ENCODE assay signal across 32 cellular contexts in genomic region chr14:21238823-21239518, GRCh38. TPM values are rescaled to one million over a fixed set of nuclear protein-coding genes. Genes with fewer than 3 reads are reported as not detected.
DNase-seq lines count a peak whose midpoint lies in the region; ATAC-seq, FAIRE-seq and TF ChIP-seq lines count a peak whose summit lies in the region.
"Had no signal": no experiment of that assay in that cellular context is flagged by ENCODE, and none has a peak within 500 bp of the region (broad histone marks: within the 10 kb centered on the region; RNA-seq: fewer than 3 reads in every experiment).

No MANE protein-coding gene starts in this region.

- H3K36me3 Mint-ChIP-seq in stimulated activated naive CD8-positive, alpha-beta T cell treated with anti-CD3 and anti-CD28 coated beads, Interleukin-15, Interleukin-2, amounts not matched to agents 100 ng/mL and 50 ng/mL, for 24 hours (ENCODE audit: low read depth) = peaks cover 91% of the 10 kb centered on the region
- H3K36me3 Mint-ChIP-seq in endothelial cell (ENCODE audit: low read depth, unreplicated experiment) = peaks cover 10% of the 10 kb centered on the region

- no peaks in the 10 kb centered on the region for H3K9me3 Mint-ChIP-seq in stimulated activated naive CD8-positive, alpha-beta T cell treated with anti-CD3 and anti-CD28 coated beads, Interleukin-15, Interleukin-2, amounts not matched to agents 100 ng/mL and 50 ng/mL, for 24 hours
- H3K9me3 Mint-ChIP-seq in stimulated activated naive CD8-positive, alpha-beta T cell treated with anti-CD3 and anti-CD28 coated beads, Interleukin-15, amount 100 ng/mL, for 72 hours = no peaks in the 10 kb centered on the region
- no peaks in the 10 kb centered on the region for H3K9me3 Mint-ChIP-seq in endothelial cell (ENCODE audit: unreplicated experiment)
- H3K9me3 Mint-ChIP-seq: activated naive CD8-positive, alpha-beta T cell treated with anti-CD3 and anti-CD28 coated beads, Interleukin-2, amount 10 ng/mL, durations not matched to agents 7 days and 5 days; dendritic cell treated with granulocyte-macrophage colony-stimulating factor and Interleukin-4, amounts not matched to agents 40 ng/mL and 50 ng/mL, for 4 days; nephron; T-helper 2 cell treated with Interferon-gamma antibody and Interleukin-4, amounts not matched to agents 5 μg/mL and 100 μg/mL, for 36 hours had no signal

- TF ChIP-seq POLR2A in GM12892 (IDR thresholded peaks at IDR 0.05; ENCODE audit: low read depth, low read length) = no peak

- no peaks in the 10 kb centered on the region for H3K27me3 Mint-ChIP-seq in stimulated activated naive CD8-positive, alpha-beta T cell treated with anti-CD3 and anti-CD28 coated beads, Interleukin-15, Interleukin-2, amounts not matched to agents 100 ng/mL and 50 ng/mL, for 24 hours
- no peaks in the 10 kb centered on the region for H3K27me3 Mint-ChIP-seq in stimulated activated naive CD8-positive, alpha-beta T cell treated with anti-CD3 and anti-CD28 coated beads, Interleukin-15, amount 100 ng/mL, for 72 hours
- peaks cover 4% of the 10 kb centered on the region for H3K27me3 Mint-ChIP-seq in endothelial cell (ENCODE audit: unreplicated experiment)
- H3K27me3 Mint-ChIP-seq: activated naive CD8-positive, alpha-beta T cell treated with anti-CD3 and anti-CD28 coated beads, Interleukin-2, amount 10 ng/mL, durations not matched to agents 7 days and 5 days; dendritic cell treated with granulocyte-macrophage colony-stimulating factor and Interleukin-4, amounts not matched to agents 40 ng/mL and 50 ng/mL, for 4 days had no signal

- H3K4me1 Mint-ChIP-seq in stimulated activated naive CD8-positive, alpha-beta T cell treated with anti-CD3 and anti-CD28 coated beads, Interleukin-15, Interleukin-2, amounts not matched to agents 100 ng/mL and 50 ng/mL, for 24 hours (ENCODE audit: low read depth) = peaks cover 87% of the 10 kb centered on the region
- H3K4me1 Mint-ChIP-seq in stimulated activated naive CD8-positive, alpha-beta T cell treated with anti-CD3 and anti-CD28 coated beads, Interleukin-15, amount 100 ng/mL, for 72 hours = peaks cover 80% of the 10 kb centered on the region
- peaks cover 6% of the 10 kb centered on the region for H3K4me1 Mint-ChIP-seq in endothelial cell (ENCODE audit: unreplicated experiment)

- H3K27ac Mint-ChIP-seq in stimulated activated naive CD8-positive, alpha-beta T cell treated with anti-CD3 and anti-CD28 coated beads, Interleukin-15, Interleukin-2, amounts not matched to agents 100 ng/mL and 50 ng/mL, for 24 hours = peak overlapping the region; percentile 79
- peak overlapping the region in 1 of 2 donors; percentile 89 for H3K27ac Mint-ChIP-seq in stimulated activated naive CD8-positive, alpha-beta T cell treated with anti-CD3 and anti-CD28 coated beads, Interleukin-15, amount 100 ng/mL, for 72 hours
- peak overlapping the region; percentile 18 for H3K27ac Mint-ChIP-seq in endothelial cell (ENCODE audit: unreplicated experiment)
- H3K27ac Mint-ChIP-seq: activated naive CD8-positive, alpha-beta T cell treated with anti-CD3 and anti-CD28 coated beads, Interleukin-2, amount 10 ng/mL, durations not matched to agents 7 days and 5 days; dendritic cell treated with granulocyte-macrophage colony-stimulating factor and Interleukin-4, amounts not matched to agents 40 ng/mL and 50 ng/mL, for 4 days; nephron; T-helper 2 cell treated with Interferon-gamma antibody and Interleukin-4, amounts not matched to agents 5 μg/mL and 100 μg/mL, for 36 hours had no signal

- H3K4me3 Mint-ChIP-seq in stimulated activated naive CD8-positive, alpha-beta T cell treated with anti-CD3 and anti-CD28 coated beads, Interleukin-15, Interleukin-2, amounts not matched to agents 100 ng/mL and 50 ng/mL, for 24 hours = peak overlapping the region; percentile 2
- H3K4me3 Mint-ChIP-seq in stimulated activated naive CD8-positive, alpha-beta T cell treated with anti-CD3 and anti-CD28 coated beads, Interleukin-15, amount 100 ng/mL, for 72 hours = no peak overlapping the region
- no peak overlapping the region for H3K4me3 Mint-ChIP-seq in endothelial cell (ENCODE audit: unreplicated experiment)
- H3K4me3 Mint-ChIP-seq: activated naive CD8-positive, alpha-beta T cell treated with anti-CD3 and anti-CD28 coated beads, Interleukin-2, amount 10 ng/mL, durations not matched to agents 7 days and 5 days; dendritic cell treated with granulocyte-macrophage colony-stimulating factor and Interleukin-4, amounts not matched to agents 40 ng/mL and 50 ng/mL, for 4 days; nephron; T-helper 2 cell treated with Interferon-gamma antibody and Interleukin-4, amounts not matched to agents 5 μg/mL and 100 μg/mL, for 36 hours had no signal

- TF ChIP-seq CTCF in endothelial cell (IDR thresholded peaks at IDR 0.05; ENCODE audit: unreplicated experiment) = no peak

- FAIRE-seq in GM12892 (lab: Jason Lieb, UNC) = no peak
- FAIRE-seq: endometrium, pancreas had no signal

- peak; percentile 46 for DNase-seq in DMS53 (lab: John Stamatoyannopoulos, UW)
- DNase-seq in DMS53 treated with DMSO at 0.1 percent for 48 hours (lab: John Stamatoyannopoulos, UW; ENCODE audit: unreplicated experiment) = no peak
- no peak for DNase-seq in stimulated activated naive CD8-positive, alpha-beta T cell treated with anti-CD3 and anti-CD28 coated beads, Interleukin-15, amount 100 ng/mL, for 72 hours
- no peak for DNase-seq in endothelial cell (ENCODE audit: low spot score)
- DNase-seq in NCI-H748 (lab: John Stamatoyannopoulos, UW; ENCODE audit: unreplicated experiment) = no peak
- no peak for DNase-seq in GM12892 (ENCODE audit: insufficient read length)
- no peak for DNase-seq in SKM-1 (lab: John Stamatoyannopoulos, UW; ENCODE audit: unreplicated experiment)
- DNase-seq: activated naive CD8-positive, alpha-beta T cell treated with anti-CD3 and anti-CD28 coated beads, Interleukin-2, amount 10 ng/mL, durations not matched to agents 7 days and 5 days; central memory CD4-positive, alpha-beta T cell; COR-L47; DMS79 treated with DMSO at 0.1 percent for 48 hours; HCEC 1CT; hippocampal formation; IMR-90; left lung; NCI-H1105; NCI-H1930; NCI-H2227 treated with DMSO at 0.1 percent for 48 hours; NCI-H774; pancreas; right cardiac atrium; stimulated activated CD4-positive, alpha-beta T cell treated with anti-CD3 and anti-CD28 coated beads, Interleukin-12 subunit alpha, Interleukin-12 subunit beta, amount 100 ng/mL, for 4 hours; stimulated activated CD4-positive, alpha-beta T cell treated with anti-CD3 and anti-CD28 coated beads, Interleukin-4, amount 100 ng/mL, for 4 hours; stimulated activated naive CD4-positive, alpha-beta T cell treated with Interleukin-2 at 50 U/mL for 16 hours; tibial artery; WERI-Rb-1 had no signal

- ATAC-seq in stimulated activated naive CD8-positive, alpha-beta T cell treated with anti-CD3 and anti-CD28 coated beads, Interleukin-15, amount 100 ng/mL, for 72 hours = no peak
- ATAC-seq: gastroesophageal sphincter, left lung, pancreas, right cardiac atrium had no signal

RNA-seq across cellular contexts. Expression of gene HNRNPC, which starts 30.3 kb away (rescaled TPM):
- 601 TPM for total RNA-seq in endothelial cell (ENCODE audit: unreplicated experiment)
- polyA plus RNA-seq in GM12892 (2012; ENCODE audit: missing spikeins) = 674 TPM

RNA-seq across cellular contexts. Expression of gene RPGRIP1, which starts 40.9 kb away (rescaled TPM):
- total RNA-seq in endothelial cell (ENCODE audit: unreplicated experiment) = 1.5 TPM
- polyA plus RNA-seq in GM12892 (2012; ENCODE audit: missing spikeins) = not detected
- total RNA-seq: activated naive CD8-positive, alpha-beta T cell treated with anti-CD3 and anti-CD28 coated beads, Interleukin-2, amount 10 ng/mL, durations not matched to agents 7 days and 5 days; IMR-90 had no signal
- polyA plus RNA-seq: IMR-90 had no signal
